Comparison of ENCODE assay signal across 23 cellular contexts in genomic region chr2:225028572-225028971, GRCh38. TPM values are rescaled to one million over a fixed set of nuclear protein-coding genes. Genes with fewer than 3 reads are reported as not detected.
DNase-seq lines count a peak whose midpoint lies in the region; ATAC-seq, FAIRE-seq and TF ChIP-seq lines count a peak whose summit lies in the region.
"Had no signal": no experiment of that assay in that cellular context is flagged by ENCODE, and none has a peak within 500 bp of the region (broad histone marks: within the 10 kb centered on the region; RNA-seq: fewer than 3 reads in every experiment).

No MANE protein-coding gene starts in this region.

- peaks cover 25% of the 10 kb centered on the region for H3K27me3 ChIP-seq in hepatocyte

- H3K36me3 ChIP-seq in mucosa of descending colon (ENCODE audit: low read depth) (no peaks in the 10 kb centered on the region), hepatocyte (replicated peaks; ENCODE audit: insufficient read depth, low read depth) (no peaks in the 10 kb centered on the region)

- TF ChIP-seq CTCF in mucosa of descending colon (IDR thresholded peaks at IDR 0.05) (no peak), hepatocyte (IDR thresholded peaks at IDR 0.05; ENCODE audit: poor library complexity) (no peak)

- no peaks in the 10 kb centered on the region for H3K9me3 ChIP-seq in mucosa of descending colon
- no peaks in the 10 kb centered on the region for H3K9me3 ChIP-seq in hepatocyte (ENCODE audit: low read depth)

- H3K9me3 Mint-ChIP-seq in activated naive CD8-positive, alpha-beta T cell (ENCODE audit: low read depth): no peaks in the 10 kb centered on the region
- no peaks in the 10 kb centered on the region for H3K9me3 Mint-ChIP-seq in activated naive CD8-positive, alpha-beta T cell treated with anti-CD3 and anti-CD28 coated beads, Interleukin-2, amount 50 U/mL, for 24 hours
- H3K9me3 Mint-ChIP-seq: CD4-positive, alpha-beta memory T cell had no signal

- intact Hi-C loops in mucosa of descending colon (cut with DNase I, micrococcal nuclease): no loop called here

- H3K4me3 Mint-ChIP-seq in activated naive CD8-positive, alpha-beta T cell: peak overlapping the region; percentile 14
- no peak overlapping the region for H3K4me3 Mint-ChIP-seq in activated naive CD8-positive, alpha-beta T cell treated with anti-CD3 and anti-CD28 coated beads, Interleukin-2, amount 50 U/mL, for 24 hours

- H3K4me1 ChIP-seq in mucosa of descending colon (ENCODE audit: low read depth): peaks cover 10% of the 10 kb centered on the region
- H3K4me1 ChIP-seq in hepatocyte (ENCODE audit: insufficient read depth): no peaks in the 10 kb centered on the region

- FAIRE-seq in GM19239 (lab: Jason Lieb, UNC): peak; percentile 40
- FAIRE-seq: GM12878, GM18507, H1 had no signal

- 79% methylated on average over 3 of the region's 3 CpGs for WGBS in hepatocyte (ENCODE audit: low lambda C conversion rate, missing lambda C conversion rate)

- no peak overlapping the region for H3K4me3 ChIP-seq in mucosa of descending colon
- no peak overlapping the region for H3K4me3 ChIP-seq in hepatocyte
- H3K4me3 ChIP-seq: GM12878 had no signal

- ATAC-seq in activated naive CD8-positive, alpha-beta T cell treated with anti-CD3 and anti-CD28 coated beads, Interleukin-2, amount 50 U/mL, for 24 hours: no peak
- peak; percentile 34 for ATAC-seq in mucosa of descending colon
- ATAC-seq: GM12878 had no signal

- H3K79me2 ChIP-seq in hepatocyte: no peaks in the 10 kb centered on the region

- peak overlapping the region; percentile 23 for H3K27ac Mint-ChIP-seq in activated naive CD8-positive, alpha-beta T cell
- H3K27ac Mint-ChIP-seq in activated naive CD8-positive, alpha-beta T cell treated with anti-CD3 and anti-CD28 coated beads, Interleukin-2, amount 50 U/mL, for 24 hours: no peak overlapping the region

- no peak overlapping the region for H3K27ac ChIP-seq in hepatocyte

- peaks cover 12% of the 10 kb centered on the region for H3K36me3 Mint-ChIP-seq in activated naive CD8-positive, alpha-beta T cell
- H3K36me3 Mint-ChIP-seq in activated naive CD8-positive, alpha-beta T cell treated with anti-CD3 and anti-CD28 coated beads, Interleukin-2, amount 50 U/mL, for 24 hours (ENCODE audit: low read depth): peaks cover 21% of the 10 kb centered on the region

- DNase-seq in activated naive CD8-positive, alpha-beta T cell treated with anti-CD3 and anti-CD28 coated beads, Interleukin-2, amount 50 U/mL, for 24 hours: no peak
- DNase-seq in GM19239 (ENCODE audit: insufficient read length, low spot score) (no peak), mucosa of descending colon (no peak), NOMO-1 treated with DMSO at 0.1 percent for 48 hours (lab: John Stamatoyannopoulos, UW; ENCODE audit: unreplicated experiment) (no peak), GM19240 (ENCODE audit: insufficient read length, low spot score) (no peak), hepatocyte (ENCODE audit: low spot score) (no peak)
- DNase-seq: ACHN; AML-193; CD4-positive, alpha-beta memory T cell; DMS79 treated with DMSO at 0.1 percent for 48 hours; MV-4-11; NCI-H1417; NCI-H187 treated with DMSO at 0.1 percent for 48 hours; NCI-H446; NCI-H69; OCI-M1; RPMI8226; SIG-M5 had no signal

- no peak overlapping the region for H3K4me2 ChIP-seq in hepatocyte

- no peaks in the 10 kb centered on the region for H3K27me3 Mint-ChIP-seq in activated naive CD8-positive, alpha-beta T cell
- no peaks in the 10 kb centered on the region for H3K27me3 Mint-ChIP-seq in activated naive CD8-positive, alpha-beta T cell treated with anti-CD3 and anti-CD28 coated beads, Interleukin-2, amount 50 U/mL, for 24 hours
- H3K27me3 Mint-ChIP-seq: CD4-positive, alpha-beta memory T cell had no signal

- peaks cover 89% of the 10 kb centered on the region for H3K4me1 Mint-ChIP-seq in activated naive CD8-positive, alpha-beta T cell (ENCODE audit: low read depth)
- H3K4me1 Mint-ChIP-seq in activated naive CD8-positive, alpha-beta T cell treated with anti-CD3 and anti-CD28 coated beads, Interleukin-2, amount 50 U/mL, for 24 hours: peaks cover 87% of the 10 kb centered on the region

- H4K20me1 ChIP-seq in hepatocyte (ENCODE audit: insufficient read depth, poor library complexity, severe bottlenecking): no peaks in the 10 kb centered on the region

- no peaks in the 10 kb centered on the region for H3K9me2 ChIP-seq in hepatocyte (replicated peaks; ENCODE audit: insufficient read depth)

- no peak overlapping the region for H2AFZ ChIP-seq in hepatocyte

RNA-seq across cellular contexts. Expression of gene DOCK10, which starts 13.7 kb away (rescaled TPM):
- 10 to 100 TPM; 13.3 to 20.6 (median 14.7) TPM for total RNA-seq in mucosa of descending colon
- 3.2 and 8.0 TPM in 2 replicates for total RNA-seq in hepatocyte
- 0.07 and 1.1 TPM in 2 replicates for polyA plus RNA-seq in hepatocyte
- total RNA-seq: G401 had no signal
